26 cellular contexts compared by ENCODE assay signal in genomic region chr12:18857656-18858055, GRCh38.
"Had no signal": no experiment of that assay in that cellular context is flagged by ENCODE, and none has a peak within 500 bp of the region (broad histone marks: within the 10 kb centered on the region; RNA-seq: fewer than 3 reads in every experiment).

No MANE protein-coding gene starts in this region.

- H3K4me3 ChIP-seq: ascending aorta, breast epithelium, esophagus squamous epithelium, gastroesophageal sphincter had no signal

- H3K4me3 Mint-ChIP-seq: activated CD4-positive, alpha-beta memory T cell treated with anti-CD3 and anti-CD28 coated beads, Interleukin-2, amount 10 ng/mL, durations not matched to agents 7 days and 5 days; activated CD4-positive, alpha-beta T cell treated with anti-CD3 and anti-CD28 coated beads, Interleukin-2, amount 10 ng/mL, durations not matched to agents 7 days and 5 days; activated naive CD4-positive, alpha-beta T cell treated with anti-CD3 and anti-CD28 coated beads, Interleukin-2, amount 10 ng/mL, durations not matched to agents 7 days and 5 days; activated naive CD8-positive, alpha-beta T cell treated with anti-CD3 and anti-CD28 coated beads, Interleukin-2, amount 10 ng/mL, durations not matched to agents 7 days and 5 days; activated T-cell treated with anti-CD3 and anti-CD28 coated beads, Interleukin-2, amount 50 U/mL, for 24 hours; activated T-cell treated with anti-CD3 and anti-CD28 coated beads, Interleukin-2, amount 50 U/mL, for 72 hours; brain; central memory CD8-positive, alpha-beta T cell; effector memory CD8-positive, alpha-beta T cell had no signal

- DNase-seq: activated CD4-positive, alpha-beta memory T cell treated with anti-CD3 and anti-CD28 coated beads, Interleukin-2, amount 10 ng/mL, durations not matched to agents 7 days and 5 days; activated CD4-positive, alpha-beta T cell treated with anti-CD3 and anti-CD28 coated beads for 1 hour; activated CD4-positive, alpha-beta T cell treated with anti-CD3 and anti-CD28 coated beads for 4 hours; activated CD4-positive, alpha-beta T cell treated with anti-CD3 and anti-CD28 coated beads, Interleukin-2, amount 10 ng/mL, durations not matched to agents 7 days and 5 days; activated CD4-positive, alpha-beta T cell treated with anti-CD3 and anti-CD28 coated beads, Interleukin-2, amount 50 U/mL, for 4 hours; activated CD8-positive, alpha-beta memory T cell treated with anti-CD3 and anti-CD28 coated beads, Interleukin-2, amount 50 U/mL, for 48 hours; activated gamma-delta T cell; activated naive CD4-positive, alpha-beta T cell; activated naive CD4-positive, alpha-beta T cell treated with anti-CD3 and anti-CD28 coated beads, Interleukin-2, amount 10 ng/mL, durations not matched to agents 7 days and 5 days; activated naive CD8-positive, alpha-beta T cell treated with anti-CD3 and anti-CD28 coated beads, Interleukin-2, amount 10 ng/mL, durations not matched to agents 7 days and 5 days; activated T-cell treated with anti-CD3 and anti-CD28 coated beads for 4 hours; activated T-cell treated with anti-CD3 and anti-CD28 coated beads, Interleukin-2, amount 50 U/mL, for 24 hours; activated T-cell treated with anti-CD3 and anti-CD28 coated beads, Interleukin-2, amount 50 U/mL, for 72 hours; cortex of kidney; dermis blood vessel endothelial cell; effector CD4-positive, alpha-beta T cell; effector memory CD8-positive, alpha-beta T cell; esophagus squamous epithelium; foreskin melanocyte; T-helper 2 cell had no signal

- H3K9me3 Mint-ChIP-seq: activated CD4-positive, alpha-beta memory T cell treated with anti-CD3 and anti-CD28 coated beads, Interleukin-2, amount 10 ng/mL, durations not matched to agents 7 days and 5 days; activated CD4-positive, alpha-beta T cell treated with anti-CD3 and anti-CD28 coated beads, Interleukin-2, amount 10 ng/mL, durations not matched to agents 7 days and 5 days; activated naive CD4-positive, alpha-beta T cell treated with anti-CD3 and anti-CD28 coated beads, Interleukin-2, amount 10 ng/mL, durations not matched to agents 7 days and 5 days; activated naive CD8-positive, alpha-beta T cell treated with anti-CD3 and anti-CD28 coated beads, Interleukin-2, amount 10 ng/mL, durations not matched to agents 7 days and 5 days; activated T-cell treated with anti-CD3 and anti-CD28 coated beads, Interleukin-2, amount 50 U/mL, for 24 hours; activated T-cell treated with anti-CD3 and anti-CD28 coated beads, Interleukin-2, amount 50 U/mL, for 72 hours; central memory CD8-positive, alpha-beta T cell; effector memory CD8-positive, alpha-beta T cell had no signal

- H3K9me3 ChIP-seq: ascending aorta, breast epithelium, esophagus squamous epithelium, gastroesophageal sphincter had no signal

- H3K27me3 ChIP-seq: ascending aorta, breast epithelium, esophagus squamous epithelium, gastroesophageal sphincter had no signal

- H3K4me1 ChIP-seq: ascending aorta, breast epithelium, esophagus squamous epithelium, gastroesophageal sphincter had no signal

- H3K27ac Mint-ChIP-seq: activated CD4-positive, alpha-beta memory T cell treated with anti-CD3 and anti-CD28 coated beads, Interleukin-2, amount 10 ng/mL, durations not matched to agents 7 days and 5 days; activated CD4-positive, alpha-beta T cell treated with anti-CD3 and anti-CD28 coated beads, Interleukin-2, amount 10 ng/mL, durations not matched to agents 7 days and 5 days; activated naive CD4-positive, alpha-beta T cell treated with anti-CD3 and anti-CD28 coated beads, Interleukin-2, amount 10 ng/mL, durations not matched to agents 7 days and 5 days; activated naive CD4-positive, alpha-beta T cell treated with anti-CD3 and anti-CD28 coated beads, Interleukin-2, amount 50 U/mL, for 72 hours; activated naive CD8-positive, alpha-beta T cell treated with anti-CD3 and anti-CD28 coated beads, Interleukin-2, amount 10 ng/mL, durations not matched to agents 7 days and 5 days; activated T-cell treated with anti-CD3 and anti-CD28 coated beads, Interleukin-2, amount 50 U/mL, for 24 hours; activated T-cell treated with anti-CD3 and anti-CD28 coated beads, Interleukin-2, amount 50 U/mL, for 72 hours; brain; effector memory CD8-positive, alpha-beta T cell had no signal

- ATAC-seq: activated naive CD4-positive, alpha-beta T cell treated with anti-CD3 and anti-CD28 coated beads, Interleukin-2, amount 50 U/mL, for 72 hours; activated T-cell treated with anti-CD3 and anti-CD28 coated beads, Interleukin-2, amount 50 U/mL, for 72 hours; effector memory CD8-positive, alpha-beta T cell; gastroesophageal sphincter had no signal

- H3K4me1 Mint-ChIP-seq: activated CD4-positive, alpha-beta memory T cell treated with anti-CD3 and anti-CD28 coated beads, Interleukin-2, amount 10 ng/mL, durations not matched to agents 7 days and 5 days; activated CD4-positive, alpha-beta T cell treated with anti-CD3 and anti-CD28 coated beads, Interleukin-2, amount 10 ng/mL, durations not matched to agents 7 days and 5 days; activated naive CD4-positive, alpha-beta T cell treated with anti-CD3 and anti-CD28 coated beads, Interleukin-2, amount 10 ng/mL, durations not matched to agents 7 days and 5 days; activated naive CD8-positive, alpha-beta T cell treated with anti-CD3 and anti-CD28 coated beads, Interleukin-2, amount 10 ng/mL, durations not matched to agents 7 days and 5 days; central memory CD8-positive, alpha-beta T cell had no signal

- H3K27ac ChIP-seq: ascending aorta, breast epithelium, esophagus squamous epithelium, gastroesophageal sphincter had no signal

- H3K36me3 Mint-ChIP-seq: activated naive CD4-positive, alpha-beta T cell treated with anti-CD3 and anti-CD28 coated beads, Interleukin-2, amount 10 ng/mL, durations not matched to agents 7 days and 5 days; activated naive CD4-positive, alpha-beta T cell treated with anti-CD3 and anti-CD28 coated beads, Interleukin-2, amount 50 U/mL, for 72 hours; activated naive CD8-positive, alpha-beta T cell treated with anti-CD3 and anti-CD28 coated beads, Interleukin-2, amount 10 ng/mL, durations not matched to agents 7 days and 5 days; brain had no signal

- H3K36me3 ChIP-seq: ascending aorta, breast epithelium, esophagus squamous epithelium, gastroesophageal sphincter had no signal
